ENCODE assay signal across 8 cellular contexts in genomic region chr16:78444-79145, GRCh38. TPM values are rescaled to one million over a fixed set of nuclear protein-coding genes. Genes with fewer than 3 reads are reported as not detected.
DNase-seq lines count a peak whose midpoint lies in the region; ATAC-seq, FAIRE-seq and TF ChIP-seq lines count a peak whose summit lies in the region.

No MANE protein-coding gene starts in this region.

- CTCF ChIA-PET in CD4-positive, alpha-beta T cell (lab: Charles Lee): interaction anchor here (1.5 to 1.6 kb wide), 3 partner anchors 13 to 29 kb away, joined by 5 to 7 read pairs (median 5); no protein-coding TSS in a partner anchor

- peaks cover 1% of the 10 kb centered on the region for H3K36me3 Mint-ChIP-seq in CD4-positive, alpha-beta T cell (ENCODE audit: low read depth)
- H3K36me3 Mint-ChIP-seq in brain: no peaks in the 10 kb centered on the region

- H3K9me3 ChIP-seq in CD4-positive, alpha-beta T cell (ENCODE audit: control insufficient read depth, low read length): no peaks in the 10 kb centered on the region
- no peaks in the 10 kb centered on the region for H3K9me3 ChIP-seq in kidney (ENCODE audit: control insufficient read depth in 1 of 2, low read length in 2 of 2)
- no peaks in the 10 kb centered on the region for H3K9me3 ChIP-seq in subcutaneous abdominal adipose tissue (ENCODE audit: control insufficient read depth in 5 of 5, low read length in 5 of 5)

- ATAC-seq in CD4-positive, alpha-beta T cell (ENCODE audit: poor library complexity): peak; percentile 10
- no peak for ATAC-seq in HG02884 (IDR thresholded peaks at IDR 0.05; ENCODE audit: unreplicated experiment)

- no peaks in the 10 kb centered on the region for H3K36me3 ChIP-seq in kidney (ENCODE audit: control insufficient read depth in 1 of 2, insufficient read depth in 2 of 2, low read length in 2 of 2)
- H3K36me3 ChIP-seq in subcutaneous abdominal adipose tissue (ENCODE audit: control insufficient read depth in 5 of 5, insufficient read depth in 5 of 5, low read length in 5 of 5): peaks cover 0 to 23% (median 16%) of the 10 kb centered on the region in 5 donors

- peaks cover 7% of the 10 kb centered on the region for H3K27me3 ChIP-seq in CD4-positive, alpha-beta T cell (ENCODE audit: control insufficient read depth, insufficient read depth, low read length)
- H3K27me3 ChIP-seq in subcutaneous abdominal adipose tissue (ENCODE audit: control insufficient read depth in 5 of 5, insufficient read depth in 4 of 5, low read length in 5 of 5): no peaks in the 10 kb centered on the region

- FAIRE-seq in GM19239 (lab: Jason Lieb, UNC) (no peak), kidney (lab: Jason Lieb, UNC) (no peak)

- peaks cover 14% of the 10 kb centered on the region for H3K27me3 Mint-ChIP-seq in CD4-positive, alpha-beta T cell
- peaks cover 21% of the 10 kb centered on the region for H3K27me3 Mint-ChIP-seq in brain

- H3K9me3 Mint-ChIP-seq in CD4-positive, alpha-beta T cell: no peaks in the 10 kb centered on the region
- H3K9me3 Mint-ChIP-seq in brain: no peaks in the 10 kb centered on the region

- POLR2A ChIA-PET in CD4-positive, alpha-beta T cell (lab: Charles Lee): interaction anchor here (1.6 to 1.9 kb wide), 2 partner anchors 18 to 26 kb away, joined by 5 to 6 read pairs; partner anchors contain the start of genes POLR3K and SNRNP25

- peak overlapping the region; percentile 91 for H3K4me3 Mint-ChIP-seq in CD4-positive, alpha-beta T cell
- H3K4me3 Mint-ChIP-seq in brain: peak overlapping the region; percentile 87 to 93 (median 88)

- H3K4me3 ChIP-seq in Jurkat, Clone E6-1 (ENCODE audit: low read length): peak overlapping the region; percentile 59
- peak overlapping the region; percentile 71 to 86 for H3K4me3 ChIP-seq in kidney (ENCODE audit: low read length in 2 of 2)
- peak overlapping the region; percentile 57 to 84 (median 80) for H3K4me3 ChIP-seq in subcutaneous abdominal adipose tissue (ENCODE audit: low read depth in 1 of 5, low read length in 5 of 5)

- intact Hi-C loops in CD4-positive, alpha-beta T cell (cut with DNase I, micrococcal nuclease): loop anchor here in 1 of 2 experiments (2.0 kb wide), 1 partner anchor 24 kb away; no protein-coding TSS in a partner anchor
- intact Hi-C loops in kidney (cut with DNase I): no loop called here

- no peak for DNase-seq in CD4-positive, alpha-beta T cell
- peak; percentile 72 for DNase-seq in GM19239 (ENCODE audit: insufficient read length, low spot score)
- no peak for DNase-seq in Jurkat, Clone E6-1 (ENCODE audit: low read depth, low spot score)
- DNase-seq in kidney: peak; percentile 78
- no peak for DNase-seq in effector CD8-positive, alpha-beta T cell (lab: John Stamatoyannopoulos, UW)

- TF ChIP-seq CTCF in CD4-positive, alpha-beta T cell (IDR thresholded peaks at IDR 0.05): no peak
- TF ChIP-seq CTCF in brain (conservative IDR thresholded peaks at IDR 0.05) (no peak), kidney (IDR thresholded peaks at IDR 0.05; ENCODE audit: borderline replicate concordance, extremely low read depth, insufficient read depth) (no peak)

- H3K27ac ChIP-seq in CD4-positive, alpha-beta T cell (ENCODE audit: low read depth, low read length): peak overlapping the region; percentile 40
- H3K27ac ChIP-seq in kidney (ENCODE audit: low read depth in 2 of 2, low read length in 2 of 2) (peak overlapping the region; percentile 51 to 80), subcutaneous abdominal adipose tissue (ENCODE audit: low read depth, low read length) (peak overlapping the region; percentile 82)

- H3K27ac Mint-ChIP-seq in CD4-positive, alpha-beta T cell: peak overlapping the region; percentile 77
- peak overlapping the region; percentile 78 to 91 (median 87) for H3K27ac Mint-ChIP-seq in brain

- H3K4me1 ChIP-seq in kidney (ENCODE audit: control insufficient read depth in 1 of 2, insufficient read depth in 1 of 2, low read depth in 1 of 2, low read length in 2 of 2): peaks cover 5 to 27% of the 10 kb centered on the region in 2 donors
- peaks cover 7 to 57% (median 49%) of the 10 kb centered on the region in 5 donors for H3K4me1 ChIP-seq in subcutaneous abdominal adipose tissue (ENCODE audit: control insufficient read depth in 5 of 5, insufficient read depth in 5 of 5, low read length in 5 of 5)

- H3K9ac ChIP-seq in kidney (ENCODE audit: low read length in 2 of 2) (peak overlapping the region; percentile 71 to 84), subcutaneous abdominal adipose tissue (ENCODE audit: low read length in 5 of 5) (peak overlapping the region; percentile 26 to 91 (median 83))

- peaks cover 32% of the 10 kb centered on the region for H3K4me1 Mint-ChIP-seq in CD4-positive, alpha-beta T cell (ENCODE audit: low read depth)
- peaks cover 43% of the 10 kb centered on the region for H3K4me1 Mint-ChIP-seq in brain

RNA-seq across cellular contexts. Expression of gene MPG, which starts 0.6 kb away (rescaled TPM):
- total RNA-seq in CD4-positive, alpha-beta T cell: 10 to 100 TPM; 14.1 to 17.1 TPM
- 54.6 TPM for polyA plus RNA-seq in Jurkat, Clone E6-1 (2012; ENCODE audit: insufficient read depth, insufficient read length)
- polyA plus RNA-seq in brain (ENCODE audit: insufficient read depth, low read depth, low replicate concordance) (53.3 TPM), kidney (ENCODE audit: insufficient read depth, low read depth, low replicate concordance) (54.3 TPM)
- 40.8 TPM for total RNA-seq in kidney

RNA-seq across cellular contexts. Expression of gene RHBDF1, which starts 6.2 kb away (rescaled TPM):
- total RNA-seq in CD4-positive, alpha-beta T cell: under 1 TPM; 0.33 to 0.34 TPM
- not detected for polyA plus RNA-seq in Jurkat, Clone E6-1 (2012; ENCODE audit: insufficient read depth, insufficient read length)
- 4.7 TPM for polyA plus RNA-seq in brain (ENCODE audit: insufficient read depth, low read depth, low replicate concordance)
- 33.1 TPM for total RNA-seq in kidney
- polyA plus RNA-seq in kidney (ENCODE audit: insufficient read depth, low read depth, low replicate concordance): 12.0 TPM

RNA-seq across cellular contexts. Expression of gene SNRNP25, which starts 25.0 kb away (rescaled TPM):
- 1 to 10 TPM; 4.8 to 5.1 TPM for total RNA-seq in CD4-positive, alpha-beta T cell
- polyA plus RNA-seq in Jurkat, Clone E6-1 (2012; ENCODE audit: insufficient read depth, insufficient read length): 224 TPM
- polyA plus RNA-seq in brain (ENCODE audit: insufficient read depth, low read depth, low replicate concordance) (95.9 TPM), kidney (ENCODE audit: insufficient read depth, low read depth, low replicate concordance) (60.3 TPM)
- total RNA-seq in kidney: 14.7 TPM

RNA-seq across cellular contexts. Expression of gene POLR3K, which starts 25.2 kb away (rescaled TPM):
- 1 to 10 TPM; 4.1 TPM for total RNA-seq in CD4-positive, alpha-beta T cell
- 75.1 TPM for polyA plus RNA-seq in Jurkat, Clone E6-1 (2012; ENCODE audit: insufficient read depth, insufficient read length)
- polyA plus RNA-seq in brain (ENCODE audit: insufficient read depth, low read depth, low replicate concordance) (27.6 TPM), kidney (ENCODE audit: insufficient read depth, low read depth, low replicate concordance) (18.5 TPM)
- 8.8 TPM for total RNA-seq in kidney

RNA-seq across cellular contexts. Expression of gene NPRL3, which starts 59.9 kb away (rescaled TPM):
- total RNA-seq in CD4-positive, alpha-beta T cell: 10 to 100 TPM; 29.5 to 30.8 TPM
- polyA plus RNA-seq in Jurkat, Clone E6-1 (2012; ENCODE audit: insufficient read depth, insufficient read length): 32.0 TPM
- 72.3 TPM for polyA plus RNA-seq in brain (ENCODE audit: insufficient read depth, low read depth, low replicate concordance)
- 37.8 TPM for total RNA-seq in kidney
- polyA plus RNA-seq in kidney (ENCODE audit: insufficient read depth, low read depth, low replicate concordance): 21.3 TPM

Comparison
In these comparisons a context has a peak if more than half of its experiments do, and no peak if none do; other contexts are left out.
1. DNase-seq: peak in GM19239 (single experiment) and kidney (single experiment); none in CD4-positive, alpha-beta T cell (0 of 10), Jurkat, Clone E6-1 (single experiment) and effector CD8-positive, alpha-beta T cell (single experiment).
2. RNA of gene RHBDF1, which starts 6.2 kb away (total RNA-seq): 33.1 TPM in kidney (single experiment); 0.33 to 0.34 TPM in CD4-positive, alpha-beta T cell; every median in the first group is over 10 times any median in the second.
3. Peak in every context shown above with its lines, with median percentiles within 50 percentile points of each other: H3K27ac ChIP-seq and H3K4me3 ChIP-seq.